In genomic region chr9:22084336-22085035, GRCh38 we compare ENCODE assay signal across 11 cellular contexts.
DNase-seq lines count a peak whose midpoint lies in the region; ATAC-seq, FAIRE-seq and TF ChIP-seq lines count a peak whose summit lies in the region.
"Had no signal": no experiment of that assay in that cellular context is flagged by ENCODE, and none has a peak within 500 bp of the region (broad histone marks: within the 10 kb centered on the region; RNA-seq: fewer than 3 reads in every experiment).

No MANE protein-coding gene starts in this region.

- no peak for ATAC-seq in GM21381 (IDR thresholded peaks at IDR 0.05; ENCODE audit: unreplicated experiment)
- ATAC-seq: activated T-cell treated with anti-CD3 and anti-CD28 coated beads, Interleukin-2, amount 50 U/mL, for 4 hours had no signal

- peak overlapping the region; percentile 41 for H3K4me2 ChIP-seq in osteoblast (ENCODE audit: insufficient read depth, low read length)

- H3K9me3 ChIP-seq in osteoblast (ENCODE audit: low read depth, low read length), result no peaks in the 10 kb centered on the region

- no peak overlapping the region for H3K4me3 ChIP-seq in epithelial cell of esophagus (ENCODE audit: low read length)
- H3K4me3 ChIP-seq in osteoblast (ENCODE audit: insufficient read depth, low read length), result peak overlapping the region; percentile 7

- H4K20me1 ChIP-seq in osteoblast (ENCODE audit: insufficient read depth, low read length), result no peaks in the 10 kb centered on the region

- no peak for TF ChIP-seq CTCF in epithelial cell of esophagus (IDR thresholded peaks at IDR 0.05; ENCODE audit: insufficient read depth, low read depth, low read length, missing control alignments)
- TF ChIP-seq CTCF in osteoblast (IDR thresholded peaks at IDR 0.05; ENCODE audit: extremely low read depth, low read depth, low read length), result no peak

- no peak for TF ChIP-seq POLR2A in GM12892 (IDR thresholded peaks at IDR 0.05; ENCODE audit: low read depth, low read length)

- FAIRE-seq in GM12892 (lab: Jason Lieb, UNC), result no peak

- H3K4me1 Mint-ChIP-seq in activated CD4-positive, alpha-beta memory T cell treated with anti-CD3 and anti-CD28 coated beads, Interleukin-2, amount 10 ng/mL, durations not matched to agents 7 days and 5 days, result peaks cover 17% of the 10 kb centered on the region

- H2AFZ ChIP-seq in osteoblast (ENCODE audit: low read length), result no peak overlapping the region

- H3K36me3 Mint-ChIP-seq in activated CD4-positive, alpha-beta memory T cell treated with anti-CD3 and anti-CD28 coated beads, Interleukin-2, amount 10 ng/mL, durations not matched to agents 7 days and 5 days (ENCODE audit: low read depth), result peaks cover 27% of the 10 kb centered on the region

- no peak overlapping the region for H3K27ac Mint-ChIP-seq in activated CD4-positive, alpha-beta memory T cell treated with anti-CD3 and anti-CD28 coated beads, Interleukin-2, amount 10 ng/mL, durations not matched to agents 7 days and 5 days
- H3K27ac Mint-ChIP-seq: progenitor cell of endocrine pancreas had no signal

- no peaks in the 10 kb centered on the region for H3K27me3 ChIP-seq in osteoblast (ENCODE audit: insufficient read depth, low read length)

- H3K4me1 ChIP-seq in osteoblast (ENCODE audit: insufficient read depth, low read length), result peaks cover 22% of the 10 kb centered on the region

- CTCF ChIA-PET in activated CD4-positive, alpha-beta memory T cell treated with anti-CD3 and anti-CD28 coated beads, Interleukin-2, amount 10 ng/mL, durations not matched to agents 7 days and 5 days (lab: Charles Lee), result no interaction called here

- DNase-seq in EH (ENCODE audit: low read depth) (peak; percentile 98), NCI-H2171 treated with DMSO at 0.1 percent for 48 hours (lab: John Stamatoyannopoulos, UW) (peak; percentile 40), epithelial cell of esophagus (ENCODE audit: low read depth) (peak; percentile 96), osteoblast (ENCODE audit: insufficient read length, low spot score, missing footprints) (peak; percentile 63), GM12892 (ENCODE audit: insufficient read length) (no peak), ureter (ENCODE audit: low spot score) (no peak)
- no peak for DNase-seq in activated CD4-positive, alpha-beta memory T cell treated with anti-CD3 and anti-CD28 coated beads, Interleukin-2, amount 10 ng/mL, durations not matched to agents 7 days and 5 days
- DNase-seq: activated T-cell treated with anti-CD3 and anti-CD28 coated beads, Interleukin-2, amount 50 U/mL, for 4 hours; glutamatergic neuron had no signal

- peaks cover 8% of the 10 kb centered on the region for H3K9me3 Mint-ChIP-seq in activated CD4-positive, alpha-beta memory T cell treated with anti-CD3 and anti-CD28 coated beads, Interleukin-2, amount 10 ng/mL, durations not matched to agents 7 days and 5 days
- H3K9me3 Mint-ChIP-seq: activated T-cell treated with anti-CD3 and anti-CD28 coated beads, Interleukin-2, amount 50 U/mL, for 4 hours had no signal

- no peaks in the 10 kb centered on the region for H3K79me2 ChIP-seq in osteoblast (ENCODE audit: insufficient read depth, low read length)

- no peaks in the 10 kb centered on the region for H3K36me3 ChIP-seq in osteoblast (ENCODE audit: insufficient read depth, low read length)

- POLR2A ChIA-PET in activated CD4-positive, alpha-beta memory T cell treated with anti-CD3 and anti-CD28 coated beads, Interleukin-2, amount 10 ng/mL, durations not matched to agents 7 days and 5 days (lab: Charles Lee), result interaction anchor here (1.0 kb wide), 1 partner anchor 14 kb away, joined by 3 read pairs; no protein-coding TSS in a partner anchor

- no peak overlapping the region for H3K4me3 Mint-ChIP-seq in activated CD4-positive, alpha-beta memory T cell treated with anti-CD3 and anti-CD28 coated beads, Interleukin-2, amount 10 ng/mL, durations not matched to agents 7 days and 5 days
- H3K4me3 Mint-ChIP-seq: activated T-cell treated with anti-CD3 and anti-CD28 coated beads, Interleukin-2, amount 50 U/mL, for 4 hours had no signal

- peak overlapping the region; percentile 74 for H3K27ac ChIP-seq in osteoblast (ENCODE audit: low read depth, low read length)

- peaks cover 54% of the 10 kb centered on the region for H3K27me3 Mint-ChIP-seq in activated CD4-positive, alpha-beta memory T cell treated with anti-CD3 and anti-CD28 coated beads, Interleukin-2, amount 10 ng/mL, durations not matched to agents 7 days and 5 days
- H3K27me3 Mint-ChIP-seq: progenitor cell of endocrine pancreas had no signal

Comparison
In these comparisons a context has a peak if more than half of its experiments do, and no peak if none do; other contexts are left out.
1. DNase-seq: peak in EH (single experiment), NCI-H2171 treated with DMSO at 0.1 percent for 48 hours (single experiment), epithelial cell of esophagus (single experiment) and osteoblast (single experiment); none in activated CD4-positive, alpha-beta memory T cell treated with anti-CD3 and anti-CD28 coated beads, Interleukin-2, amount 10 ng/mL, durations not matched to agents 7 days and 5 days (single experiment), GM12892 (single experiment) and ureter (single experiment).